In the genomic region with DNA sequence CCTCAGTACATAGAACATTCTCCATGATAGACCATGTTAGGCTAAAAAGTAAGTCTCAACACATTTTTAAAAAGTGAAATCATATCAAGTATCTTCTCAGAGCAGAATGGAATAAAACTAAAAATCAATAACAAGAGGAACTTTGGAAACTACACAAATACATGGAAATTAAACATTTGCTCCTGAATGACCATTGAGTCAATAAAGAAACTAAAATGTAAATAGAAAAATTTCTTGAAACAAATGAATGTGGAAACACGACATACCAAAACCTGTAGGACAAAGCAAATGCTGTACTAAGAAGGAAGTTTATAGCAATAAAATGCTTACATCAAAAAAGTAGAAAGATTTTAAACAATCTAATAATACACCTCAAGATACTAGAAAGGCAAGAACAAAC, we compare ENCODE assay signal across 28 cellular contexts. TPM values are rescaled to one million over a fixed set of nuclear protein-coding genes. Genes with fewer than 3 reads are reported as not detected.
"Had no signal": no experiment of that assay in that cellular context is flagged by ENCODE, and none has a peak within 500 bp of the region (broad histone marks: within the 10 kb centered on the region; RNA-seq: fewer than 3 reads in every experiment).

No MANE protein-coding gene starts in this region.

- H3K27ac Mint-ChIP-seq: stimulated activated effector memory CD8-positive, alpha-beta T cell treated with anti-CD3 and anti-CD28 coated beads, Interleukin-12 subunit alpha, Interleukin-12 subunit beta, amount 100 ng/mL, for 72 hours; stimulated activated memory B cell treated with anti-CD40 and anti-IgM and Interleukin-4, amounts not matched to agents 10 μg/mL and 1 μg/mL and 100 μg/mL, for 72 hours; stimulated activated naive B cell treated with anti-CD40 and anti-IgM and Interleukin-4, amounts not matched to agents 10 μg/mL and 1 μg/mL and 100 μg/mL, for 72 hours; stimulated activated naive CD8-positive, alpha-beta T cell treated with anti-CD3 and anti-CD28 coated beads, Interleukin-15, amount 100 ng/mL, for 72 hours; type B pancreatic cell had no signal

- H3K9me3 ChIP-seq: suprapubic skin, testis, thoracic aorta, thyroid gland, tibial artery, transverse colon, upper lobe of left lung, upper lobe of right lung, uterus, vagina had no signal

- H3K4me1 Mint-ChIP-seq: stimulated activated effector memory CD8-positive, alpha-beta T cell treated with anti-CD3 and anti-CD28 coated beads, Interleukin-12 subunit alpha, Interleukin-12 subunit beta, amount 100 ng/mL, for 72 hours; stimulated activated naive CD8-positive, alpha-beta T cell treated with anti-CD3 and anti-CD28 coated beads, Interleukin-15, amount 100 ng/mL, for 72 hours had no signal

- H3K36me3 ChIP-seq: stomach, suprapubic skin, thoracic aorta, thyroid gland, tibial artery, tibial nerve, transverse colon, upper lobe of left lung, upper lobe of right lung, uterus, vagina had no signal

- H3K4me3 ChIP-seq: stomach, suprapubic skin, testis, thoracic aorta, thyroid gland, tibial artery, tibial nerve, transverse colon, upper lobe of left lung, upper lobe of right lung, uterus, vagina had no signal

- H3K27ac ChIP-seq: stomach, suprapubic skin, testis, thoracic aorta, thyroid gland, tibial artery, tibial nerve, transverse colon, upper lobe of left lung, upper lobe of right lung, uterus, vagina had no signal

- DNase-seq: stimulated activated CD4-positive, alpha-beta T cell treated with anti-CD3 and anti-CD28 coated beads, Interleukin-2, amount 100 ng/mL, for 24 hours; stimulated activated CD4-positive, alpha-beta T cell treated with anti-CD3 and anti-CD28 coated beads, Interleukin-2, amount 100 ng/mL, for 48 hours; stimulated activated CD4-positive, alpha-beta T cell treated with anti-CD3 and anti-CD28 coated beads, Interleukin-4, amount 100 ng/mL, for 1 hour; stimulated activated CD4-positive, alpha-beta T cell treated with anti-CD3 and anti-CD28 coated beads, Interleukin-4, amount 100 ng/mL, for 24 hours; stimulated activated CD4-positive, alpha-beta T cell treated with anti-CD3 and anti-CD28 coated beads, Interleukin-4, amount 100 ng/mL, for 4 hours; stimulated activated CD8-positive, alpha-beta memory T cell treated with anti-CD3 and anti-CD28 coated beads, Interleukin-4, amount 100 ng/mL, for 48 hours; stimulated activated naive B cell treated with anti-CD40 and anti-IgM and Interleukin-4, amounts not matched to agents 10 μg/mL and 1 μg/mL and 100 μg/mL, for 72 hours; stimulated activated naive CD4-positive, alpha-beta T cell; stimulated activated naive CD4-positive, alpha-beta T cell treated with Interleukin-2 at 50 U/mL for 16 hours; stimulated activated naive CD8-positive, alpha-beta T cell treated with anti-CD3 and anti-CD28 coated beads, Interleukin-15, amount 100 ng/mL, for 72 hours; stomach; substantia nigra; testis; thyroid gland; tibial artery; transverse colon; trophoblast cell; upper lobe of left lung; upper lobe of right lung; uterus had no signal

- H3K4me1 ChIP-seq: stomach, suprapubic skin, testis, thyroid gland, tibial artery, tibial nerve, transverse colon, upper lobe of left lung, upper lobe of right lung, uterus, vagina had no signal

- H3K9me3 Mint-ChIP-seq: stimulated activated effector memory CD8-positive, alpha-beta T cell treated with anti-CD3 and anti-CD28 coated beads, Interleukin-12 subunit alpha, Interleukin-12 subunit beta, amount 100 ng/mL, for 72 hours; stimulated activated memory B cell treated with anti-CD40 and anti-IgM and Interleukin-4, amounts not matched to agents 10 μg/mL and 1 μg/mL and 100 μg/mL, for 72 hours had no signal

- H3K27me3 ChIP-seq: stomach, suprapubic skin, testis, thyroid gland, tibial artery, tibial nerve, transverse colon, upper lobe of left lung, upper lobe of right lung, uterus, vagina had no signal

- H3K27me3 Mint-ChIP-seq: stimulated activated naive B cell treated with anti-CD40 and anti-IgM and Interleukin-4, amounts not matched to agents 10 μg/mL and 1 μg/mL and 100 μg/mL, for 72 hours; stimulated activated naive CD8-positive, alpha-beta T cell treated with anti-CD3 and anti-CD28 coated beads, Interleukin-15, amount 100 ng/mL, for 72 hours; type B pancreatic cell had no signal

- H3K36me3 Mint-ChIP-seq: stimulated activated effector memory CD8-positive, alpha-beta T cell treated with anti-CD3 and anti-CD28 coated beads, Interleukin-12 subunit alpha, Interleukin-12 subunit beta, amount 100 ng/mL, for 72 hours; type B pancreatic cell had no signal

- H3K4me3 Mint-ChIP-seq: stimulated activated effector memory CD8-positive, alpha-beta T cell treated with anti-CD3 and anti-CD28 coated beads, Interleukin-12 subunit alpha, Interleukin-12 subunit beta, amount 100 ng/mL, for 72 hours; stimulated activated memory B cell treated with anti-CD40 and anti-IgM and Interleukin-4, amounts not matched to agents 10 μg/mL and 1 μg/mL and 100 μg/mL, for 72 hours; stimulated activated naive B cell treated with anti-CD40 and anti-IgM and Interleukin-4, amounts not matched to agents 10 μg/mL and 1 μg/mL and 100 μg/mL, for 72 hours; stimulated activated naive CD8-positive, alpha-beta T cell treated with anti-CD3 and anti-CD28 coated beads, Interleukin-15, amount 100 ng/mL, for 72 hours; type B pancreatic cell had no signal

- ATAC-seq: stimulated activated effector memory CD8-positive, alpha-beta T cell treated with anti-CD3 and anti-CD28 coated beads, Interleukin-12 subunit alpha, Interleukin-12 subunit beta, amount 100 ng/mL, for 72 hours; stimulated activated memory B cell treated with anti-CD40 and anti-IgM and Interleukin-4, amounts not matched to agents 10 μg/mL and 1 μg/mL and 100 μg/mL, for 72 hours; stimulated activated naive B cell treated with anti-CD40 and anti-IgM and Interleukin-4, amounts not matched to agents 10 μg/mL and 1 μg/mL and 100 μg/mL, for 72 hours; stimulated activated naive CD8-positive, alpha-beta T cell treated with anti-CD3 and anti-CD28 coated beads, Interleukin-15, amount 100 ng/mL, for 72 hours; upper lobe of right lung had no signal

- FAIRE-seq: urothelium cell line had no signal

RNA-seq across cellular contexts. Expression of gene NEK10, which starts 33.6 kb away (rescaled TPM):
- total RNA-seq: vagina had no signal
